Comparison of ENCODE assay signal across 1 cellular context in the genomic region with DNA sequence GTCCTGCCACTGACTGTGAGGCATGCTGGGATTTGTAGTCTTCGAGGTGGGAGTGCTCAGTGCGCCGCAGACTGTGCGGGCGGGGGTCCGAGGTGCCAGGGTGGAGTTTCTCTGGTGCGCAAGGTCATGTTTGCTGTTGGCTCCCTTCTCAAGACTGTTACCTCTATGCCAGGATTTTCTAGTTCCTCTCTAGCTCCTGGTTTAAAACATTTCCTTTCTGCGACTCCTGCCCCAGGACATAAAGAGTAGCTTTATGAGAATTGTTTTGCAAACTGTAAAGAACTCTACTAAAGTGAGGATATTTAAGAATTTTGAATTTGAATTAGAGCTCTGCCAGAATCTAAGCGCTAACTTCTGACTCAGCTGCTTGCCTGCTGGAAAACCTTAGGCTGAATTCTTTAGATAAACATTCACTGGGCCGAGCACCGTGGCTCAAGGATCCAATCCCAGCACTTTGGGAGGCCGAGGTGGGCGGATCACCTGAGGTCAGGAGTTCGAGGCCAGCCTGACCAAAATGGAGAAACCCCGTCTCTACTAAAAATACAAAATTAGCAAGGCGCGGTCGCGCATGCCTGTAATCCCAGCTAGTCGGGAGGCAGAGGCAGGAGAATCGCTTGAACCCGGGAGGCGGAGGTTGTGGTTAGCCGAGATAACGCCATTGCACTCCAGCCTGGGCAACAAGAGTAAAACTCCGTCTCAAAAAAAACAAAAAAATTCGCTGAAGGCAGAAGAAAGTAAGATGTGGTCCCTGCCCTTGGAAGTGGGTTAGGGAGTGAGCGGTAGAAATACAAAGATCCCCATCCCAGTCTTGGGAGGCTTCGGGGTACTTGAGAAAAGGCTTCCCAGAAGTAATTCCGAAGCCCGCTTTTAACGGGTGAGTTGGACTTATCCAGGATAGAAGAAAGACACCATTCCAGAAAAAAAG.
TF ChIP-seq lines count a peak whose summit lies in the region.

No MANE protein-coding gene starts in this region.

TF ChIP-seq in SK-N-SH treated with all-trans-retinoic acid at 6 μM for 48 hours, 23 proteins besides CTCF, POLR2A, EP300 and RAD21 (continued from another document):
- TF ChIP-seq TOX (CRISPR knock-in tag; IDR thresholded peaks at IDR 0.05; ENCODE audit: borderline replicate concordance) (no peak), ZNF70 (CRISPR knock-in tag; IDR thresholded peaks at IDR 0.05) (no peak), GLIS3 (CRISPR knock-in tag; IDR thresholded peaks at IDR 0.05) (no peak), RARB (CRISPR knock-in tag; IDR thresholded peaks at IDR 0.05) (no peak), ISL1 (CRISPR knock-in tag; IDR thresholded peaks at IDR 0.05) (no peak), ESRRG (CRISPR knock-in tag; IDR thresholded peaks at IDR 0.05) (no peak), ZFP30 (CRISPR knock-in tag; IDR thresholded peaks at IDR 0.05) (no peak), SNAI2 (CRISPR knock-in tag; IDR thresholded peaks at IDR 0.05) (no peak), PPARA (CRISPR knock-in tag; IDR thresholded peaks at IDR 0.05; ENCODE audit: borderline replicate concordance) (no peak), CSDC2 (CRISPR knock-in tag; IDR thresholded peaks at IDR 0.05) (no peak), ZNF8 (CRISPR knock-in tag; IDR thresholded peaks at IDR 0.05) (no peak)
- TF ChIP-seq, protein P1, sequence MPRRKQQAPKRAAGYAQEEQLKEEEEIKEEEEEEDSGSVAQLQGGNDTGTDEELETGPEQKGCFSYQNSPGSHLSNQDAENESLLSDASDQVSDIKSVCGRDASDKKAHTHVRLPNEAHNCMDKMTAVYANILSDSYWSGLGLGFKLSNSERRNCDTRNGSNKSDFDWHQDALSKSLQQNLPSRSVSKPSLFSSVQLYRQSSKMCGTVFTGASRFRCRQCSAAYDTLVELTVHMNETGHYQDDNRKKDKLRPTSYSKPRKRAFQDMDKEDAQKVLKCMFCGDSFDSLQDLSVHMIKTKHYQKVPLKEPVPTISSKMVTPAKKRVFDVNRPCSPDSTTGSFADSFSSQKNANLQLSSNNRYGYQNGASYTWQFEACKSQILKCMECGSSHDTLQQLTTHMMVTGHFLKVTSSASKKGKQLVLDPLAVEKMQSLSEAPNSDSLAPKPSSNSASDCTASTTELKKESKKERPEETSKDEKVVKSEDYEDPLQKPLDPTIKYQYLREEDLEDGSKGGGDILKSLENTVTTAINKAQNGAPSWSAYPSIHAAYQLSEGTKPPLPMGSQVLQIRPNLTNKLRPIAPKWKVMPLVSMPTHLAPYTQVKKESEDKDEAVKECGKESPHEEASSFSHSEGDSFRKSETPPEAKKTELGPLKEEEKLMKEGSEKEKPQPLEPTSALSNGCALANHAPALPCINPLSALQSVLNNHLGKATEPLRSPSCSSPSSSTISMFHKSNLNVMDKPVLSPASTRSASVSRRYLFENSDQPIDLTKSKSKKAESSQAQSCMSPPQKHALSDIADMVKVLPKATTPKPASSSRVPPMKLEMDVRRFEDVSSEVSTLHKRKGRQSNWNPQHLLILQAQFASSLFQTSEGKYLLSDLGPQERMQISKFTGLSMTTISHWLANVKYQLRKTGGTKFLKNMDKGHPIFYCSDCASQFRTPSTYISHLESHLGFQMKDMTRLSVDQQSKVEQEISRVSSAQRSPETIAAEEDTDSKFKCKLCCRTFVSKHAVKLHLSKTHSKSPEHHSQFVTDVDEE (CRISPR knock-in tag; IDR thresholded peaks at IDR 0.05) = no peak
- TF ChIP-seq, protein P2, sequence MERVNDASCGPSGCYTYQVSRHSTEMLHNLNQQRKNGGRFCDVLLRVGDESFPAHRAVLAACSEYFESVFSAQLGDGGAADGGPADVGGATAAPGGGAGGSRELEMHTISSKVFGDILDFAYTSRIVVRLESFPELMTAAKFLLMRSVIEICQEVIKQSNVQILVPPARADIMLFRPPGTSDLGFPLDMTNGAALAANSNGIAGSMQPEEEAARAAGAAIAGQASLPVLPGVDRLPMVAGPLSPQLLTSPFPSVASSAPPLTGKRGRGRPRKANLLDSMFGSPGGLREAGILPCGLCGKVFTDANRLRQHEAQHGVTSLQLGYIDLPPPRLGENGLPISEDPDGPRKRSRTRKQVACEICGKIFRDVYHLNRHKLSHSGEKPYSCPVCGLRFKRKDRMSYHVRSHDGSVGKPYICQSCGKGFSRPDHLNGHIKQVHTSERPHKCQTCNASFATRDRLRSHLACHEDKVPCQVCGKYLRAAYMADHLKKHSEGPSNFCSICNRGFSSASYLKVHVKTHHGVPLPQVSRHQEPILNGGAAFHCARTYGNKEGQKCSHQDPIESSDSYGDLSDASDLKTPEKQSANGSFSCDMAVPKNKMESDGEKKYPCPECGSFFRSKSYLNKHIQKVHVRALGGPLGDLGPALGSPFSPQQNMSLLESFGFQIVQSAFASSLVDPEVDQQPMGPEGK (CRISPR knock-in tag; IDR thresholded peaks at IDR 0.05; ENCODE audit: borderline replicate concordance) = no peak
- TF ChIP-seq, protein P3, sequence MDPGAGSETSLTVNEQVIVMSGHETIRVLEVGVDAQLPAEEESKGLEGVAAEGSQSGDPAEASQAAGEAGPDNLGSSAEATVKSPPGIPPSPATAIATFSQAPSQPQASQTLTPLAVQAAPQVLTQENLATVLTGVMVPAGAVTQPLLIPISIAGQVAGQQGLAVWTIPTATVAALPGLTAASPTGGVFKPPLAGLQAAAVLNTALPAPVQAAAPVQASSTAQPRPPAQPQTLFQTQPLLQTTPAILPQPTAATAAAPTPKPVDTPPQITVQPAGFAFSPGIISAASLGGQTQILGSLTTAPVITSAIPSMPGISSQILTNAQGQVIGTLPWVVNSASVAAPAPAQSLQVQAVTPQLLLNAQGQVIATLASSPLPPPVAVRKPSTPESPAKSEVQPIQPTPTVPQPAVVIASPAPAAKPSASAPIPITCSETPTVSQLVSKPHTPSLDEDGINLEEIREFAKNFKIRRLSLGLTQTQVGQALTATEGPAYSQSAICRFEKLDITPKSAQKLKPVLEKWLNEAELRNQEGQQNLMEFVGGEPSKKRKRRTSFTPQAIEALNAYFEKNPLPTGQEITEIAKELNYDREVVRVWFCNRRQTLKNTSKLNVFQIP (CRISPR knock-in tag; IDR thresholded peaks at IDR 0.05; ENCODE audit: borderline replicate concordance, low read depth) = no peak
- TF ChIP-seq, protein P4, sequence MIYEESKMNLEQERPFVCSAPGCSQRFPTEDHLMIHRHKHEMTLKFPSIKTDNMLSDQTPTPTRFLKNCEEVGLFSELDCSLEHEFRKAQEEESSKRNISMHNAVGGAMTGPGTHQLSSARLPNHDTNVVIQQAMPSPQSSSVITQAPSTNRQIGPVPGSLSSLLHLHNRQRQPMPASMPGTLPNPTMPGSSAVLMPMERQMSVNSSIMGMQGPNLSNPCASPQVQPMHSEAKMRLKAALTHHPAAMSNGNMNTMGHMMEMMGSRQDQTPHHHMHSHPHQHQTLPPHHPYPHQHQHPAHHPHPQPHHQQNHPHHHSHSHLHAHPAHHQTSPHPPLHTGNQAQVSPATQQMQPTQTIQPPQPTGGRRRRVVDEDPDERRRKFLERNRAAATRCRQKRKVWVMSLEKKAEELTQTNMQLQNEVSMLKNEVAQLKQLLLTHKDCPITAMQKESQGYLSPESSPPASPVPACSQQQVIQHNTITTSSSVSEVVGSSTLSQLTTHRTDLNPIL (CRISPR knock-in tag; IDR thresholded peaks at IDR 0.05; ENCODE audit: low read depth) = no peak
